In genomic region chr1:223180803-223181321, GRCh38 we compare ENCODE assay signal across 9 cellular contexts. TPM values are rescaled to one million over a fixed set of nuclear protein-coding genes. Genes with fewer than 3 reads are reported as not detected.
DNase-seq lines count a peak whose midpoint lies in the region; ATAC-seq, FAIRE-seq and TF ChIP-seq lines count a peak whose summit lies in the region.
"Had no signal": no experiment of that assay in that cellular context is flagged by ENCODE, and none has a peak within 500 bp of the region (broad histone marks: within the 10 kb centered on the region; RNA-seq: fewer than 3 reads in every experiment).

No MANE protein-coding gene starts in this region.

- DNase-seq in left cardiac atrium (no peak), superior temporal gyrus (ENCODE audit: extremely low spot score) (peak; percentile 15), D341Med (ENCODE audit: low spot score) (no peak), H54 (ENCODE audit: insufficient read length, low spot score) (no peak), NCI-H748 treated with DMSO at 0.1 percent for 48 hours (lab: John Stamatoyannopoulos, UW) (no peak)
- DNase-seq: NCI-H187 had no signal

- ATAC-seq in HG02798 (IDR thresholded peaks at IDR 0.05; ENCODE audit: poor library complexity, unreplicated experiment) (peak; percentile 48), left cardiac atrium (peak; percentile 83 to 94), HG03442 (IDR thresholded peaks at IDR 0.05; ENCODE audit: unreplicated experiment) (no peak)

- no peak for TF ChIP-seq POLR2A in H54 (IDR thresholded peaks at IDR 0.05; ENCODE audit: low read depth, low read length)

- no peak for FAIRE-seq in H54 (lab: Jason Lieb, UNC)

- H3K27ac ChIP-seq in VCaP, result peak overlapping the region; percentile 67; the same call in 1 of the 2 replicates

- no peak for TF ChIP-seq CTCF in VCaP (conservative IDR thresholded peaks at IDR 0.05)

- intact Hi-C loops in left cardiac atrium (cut with DNase I), result no loop called here

RNA-seq across cellular contexts. Expression of gene TLR5, which starts 37.8 kb away (rescaled TPM):
- 1 to 10 TPM; 3.5 to 6.5 TPM for total RNA-seq in left cardiac atrium
